9 cellular contexts compared by ENCODE assay signal in the genomic region with DNA sequence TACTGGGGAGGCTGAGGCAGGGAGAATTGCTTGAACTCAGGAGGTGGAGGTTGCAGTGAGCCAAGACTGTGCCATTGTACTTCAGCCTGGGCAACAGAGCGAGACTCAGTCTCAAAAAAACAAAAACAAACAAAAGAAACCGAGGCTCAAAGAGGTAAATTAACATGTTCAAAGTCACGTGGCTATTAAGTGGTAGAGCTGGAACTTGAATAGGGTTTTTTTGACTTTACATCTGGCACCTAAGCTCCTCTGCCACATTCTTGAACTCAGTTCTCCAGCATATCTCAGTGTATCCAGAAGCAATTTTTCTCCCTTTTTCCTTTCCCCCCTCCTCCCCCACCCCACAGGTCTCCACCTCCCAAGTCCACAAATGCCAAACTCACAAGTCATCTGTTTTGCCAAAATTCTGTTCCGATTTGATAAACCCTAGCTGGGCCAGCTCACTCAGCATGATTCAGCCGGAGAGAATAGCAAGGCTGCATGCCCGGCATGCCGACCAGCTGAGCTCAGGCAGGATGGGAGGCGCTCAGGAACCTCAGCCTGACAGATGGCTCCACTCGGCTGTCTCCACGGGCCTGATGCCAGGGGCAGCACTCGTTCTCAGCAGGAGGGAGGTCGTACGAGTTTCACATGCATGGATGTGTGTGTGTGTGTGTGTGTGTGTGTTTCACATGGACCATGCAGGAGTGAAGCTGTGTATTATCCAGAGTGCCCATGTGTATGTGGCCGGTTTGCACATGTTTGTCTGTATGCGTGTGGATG.
DNase-seq lines count a peak whose midpoint lies in the region.
"Had no signal": no experiment of that assay in that cellular context is flagged by ENCODE, and none has a peak within 500 bp of the region (broad histone marks: within the 10 kb centered on the region; RNA-seq: fewer than 3 reads in every experiment).

No MANE protein-coding gene starts in this region.

- H3K27me3 ChIP-seq in muscle layer of duodenum (ENCODE audit: low read depth, low read length) = no peaks in the 10 kb centered on the region

- peaks cover 0 to 21% of the 10 kb centered on the region in 2 donors for H3K4me1 ChIP-seq in muscle layer of duodenum (ENCODE audit: control insufficient read depth in 1 of 2, insufficient read depth in 2 of 2, low read length in 2 of 2)

- in situ Hi-C loops in SK-MEL-5 (cut with HindIII; ENCODE audit: low pct_unique_long_range_greater_than_20kb, low sequenced_read_pairs) = no loop called here

- no peak overlapping the region for H3K4me3 ChIP-seq in muscle layer of duodenum (ENCODE audit: low read depth in 1 of 2, low read length in 2 of 2)

- peak; percentile 3 to 12 for DNase-seq in SHP77 (lab: John Stamatoyannopoulos, UW)
- no peak for DNase-seq in SHP77 treated with DMSO at 0.1 percent for 48 hours (lab: John Stamatoyannopoulos, UW)
- peak; percentile 27 for DNase-seq in SK-MEL-5 (ENCODE audit: low read depth, low spot score)
- DNase-seq in fibroblast of peridontal ligament (ENCODE audit: extremely low read depth) = peak; percentile 99
- DNase-seq in MV-4-11 (lab: John Stamatoyannopoulos, UW) = no peak
- no peak for DNase-seq in GM19238 (ENCODE audit: insufficient read length, low spot score)
- no peak for DNase-seq in activated CD4-positive, CD25-positive, alpha-beta regulatory T cell (lab: John Stamatoyannopoulos, UW)
- DNase-seq: CD4-positive, CD25-positive, alpha-beta regulatory T cell had no signal

- no peaks in the 10 kb centered on the region for H3K36me3 ChIP-seq in muscle layer of duodenum (ENCODE audit: control insufficient read depth in 1 of 2, insufficient read depth in 2 of 2, low read length in 2 of 2)

- H3K9me3 ChIP-seq in muscle layer of duodenum (ENCODE audit: control insufficient read depth in 1 of 2, low read length in 2 of 2) = no peaks in the 10 kb centered on the region

- H3K27ac ChIP-seq in muscle layer of duodenum (ENCODE audit: low read length) = peak overlapping the region; percentile 36

Comparison
In these comparisons a context has a peak if more than half of its experiments do, and no peak if none do; other contexts are left out.
1. DNase-seq: peak in SHP77 (2 of 2), SK-MEL-5 (single experiment) and fibroblast of peridontal ligament (single experiment); none in SHP77 treated with DMSO at 0.1 percent for 48 hours (single experiment), MV-4-11 (single experiment), GM19238 (single experiment) and activated CD4-positive, CD25-positive, alpha-beta regulatory T cell (0 of 4).